Comparison of ENCODE assay signal across 25 cellular contexts in genomic region chr2:114127372-114127771, GRCh38.
DNase-seq lines count a peak whose midpoint lies in the region; ATAC-seq lines count a peak whose summit lies in the region.
"Had no signal": no experiment of that assay in that cellular context is flagged by ENCODE, and none has a peak within 500 bp of the region (broad histone marks: within the 10 kb centered on the region; RNA-seq: fewer than 3 reads in every experiment).

No MANE protein-coding gene starts in this region.

- no peak overlapping the region for H3K4ac ChIP-seq in mesenchymal stem cell (ENCODE audit: low read depth in 1 of 2, low read length in 2 of 2)

- no peak overlapping the region for H2BK12ac ChIP-seq in mesenchymal stem cell (ENCODE audit: low read length in 2 of 2)

- H3K23ac ChIP-seq in mesenchymal stem cell (ENCODE audit: low read length in 2 of 2) = no peak overlapping the region

- H3K27ac ChIP-seq in epithelial cell of prostate (no peak overlapping the region), mesenchymal stem cell (ENCODE audit: low read length, poor library complexity, severe bottlenecking) (no peak overlapping the region)
- H3K27ac ChIP-seq: cardiac muscle cell, lower lobe of right lung, parathyroid adenoma, right atrium auricular region, RWPE1, thoracic aorta, WERI-Rb-1 had no signal

- no peaks in the 10 kb centered on the region for H3K4me1 ChIP-seq in mesenchymal stem cell (ENCODE audit: control insufficient read depth, insufficient read depth, low read depth, low read length)
- H3K4me1 ChIP-seq: lower lobe of right lung, right atrium auricular region had no signal

- no peak overlapping the region for H2BK120ac ChIP-seq in mesenchymal stem cell (ENCODE audit: low read depth, low read length)

- no peak overlapping the region for H3K18ac ChIP-seq in mesenchymal stem cell (ENCODE audit: low read depth in 1 of 2, low read length in 2 of 2)

- no peak overlapping the region for H3K14ac ChIP-seq in mesenchymal stem cell (ENCODE audit: low read length in 2 of 2)

- DNase-seq in GM03348 (ENCODE audit: low spot score) = peak; percentile 62
- peak; percentile 20 for DNase-seq in M059J (ENCODE audit: low read depth)
- peak; percentile 3 for DNase-seq in epithelial cell of prostate (ENCODE audit: low read depth, low spot score)
- DNase-seq in stromal cell of bone marrow (ENCODE audit: low read depth) = peak; percentile 60
- no peak for DNase-seq in stimulated activated CD4-positive, alpha-beta T cell treated with anti-CD3 and anti-CD28 coated beads, Interleukin-2, amount 100 ng/mL, for 24 hours
- no peak for DNase-seq in mesenchymal stem cell
- DNase-seq: activated CD4-positive, alpha-beta T cell treated with anti-CD3 and anti-CD28 coated beads, Interleukin-2, amount 10 ng/mL, durations not matched to agents 7 days and 5 days; activated naive CD4-positive, alpha-beta T cell treated with anti-CD3 and anti-CD28 coated beads for 36 hours; activated T-cell treated with anti-CD3 and anti-CD28 coated beads, Interleukin-2, amount 50 U/mL, for 72 hours; AML-193; amniotic stem cell; CD8-positive, alpha-beta T cell; endodermal cell; H7; lower lobe of right lung; SK-N-SH; stimulated activated CD4-positive, alpha-beta T cell treated with anti-CD3 and anti-CD28 coated beads, Interleukin-4, amount 100 ng/mL, for 4 hours; stimulated activated naive CD4-positive, alpha-beta T cell treated with Interleukin-2 at 50 U/mL for 16 hours; WERI-Rb-1 had no signal

- H3K9me3 ChIP-seq in mesenchymal stem cell (ENCODE audit: control insufficient read depth, low read length) = no peaks in the 10 kb centered on the region
- H3K9me3 ChIP-seq: lower lobe of right lung, right atrium auricular region, SK-N-SH, thoracic aorta had no signal

- ATAC-seq in HG03139 (IDR thresholded peaks at IDR 0.05; ENCODE audit: unreplicated experiment) = no peak
- ATAC-seq: activated T-cell treated with anti-CD3 and anti-CD28 coated beads, Interleukin-2, amount 50 U/mL, for 72 hours; CD8-positive, alpha-beta T cell; lower lobe of right lung had no signal

- no peaks in the 10 kb centered on the region for H3K36me3 ChIP-seq in mesenchymal stem cell (ENCODE audit: control insufficient read depth in 1 of 2, insufficient read depth in 2 of 2, low read depth in 1 of 2, low read length in 2 of 2)
- H3K36me3 ChIP-seq: cardiac muscle cell, lower lobe of right lung, right atrium auricular region, thoracic aorta, WERI-Rb-1 had no signal

- no peaks in the 10 kb centered on the region for H3K27me3 ChIP-seq in mesenchymal stem cell (ENCODE audit: control insufficient read depth in 1 of 2, insufficient read depth in 1 of 2, low read length in 2 of 2)
- H3K27me3 ChIP-seq: cardiac muscle cell, right atrium auricular region had no signal

- H2AFZ ChIP-seq in mesenchymal stem cell (ENCODE audit: low read depth, low read length) = no peak overlapping the region
- H2AFZ ChIP-seq: parathyroid adenoma had no signal

- no peak overlapping the region for H4K8ac ChIP-seq in mesenchymal stem cell (ENCODE audit: low read length)

- no peak overlapping the region for H2BK5ac ChIP-seq in mesenchymal stem cell (ENCODE audit: low read depth, low read length, poor library complexity, severe bottlenecking)

- H3K79me1 ChIP-seq in mesenchymal stem cell (replicated peaks; ENCODE audit: low read length, poor library complexity, severe bottlenecking) = no peaks in the 10 kb centered on the region

- no peak overlapping the region for H2AK5ac ChIP-seq in mesenchymal stem cell (ENCODE audit: low read length, severe bottlenecking)

- no peak overlapping the region for H3K4me2 ChIP-seq in mesenchymal stem cell (ENCODE audit: low read length, poor library complexity, severe bottlenecking)
- H3K4me2 ChIP-seq: SK-N-SH had no signal

- H3K4me3 ChIP-seq in mesenchymal stem cell (ENCODE audit: insufficient read depth in 1 of 2, low read depth in 1 of 2, low read length in 2 of 2) = no peak overlapping the region
- H3K4me3 ChIP-seq: cardiac muscle cell, lower lobe of right lung, right atrium auricular region, thoracic aorta had no signal

- H3K9ac ChIP-seq in mesenchymal stem cell (ENCODE audit: low read length) = no peak overlapping the region
- H3K9ac ChIP-seq: parathyroid adenoma, SK-N-SH had no signal

- no peak overlapping the region for H2BK15ac ChIP-seq in mesenchymal stem cell (ENCODE audit: low read depth, poor library complexity, severe bottlenecking)

- WGBS in mesenchymal stem cell = 48% methylated on average over 2 of the region's 2 CpGs

- H4K91ac ChIP-seq in mesenchymal stem cell (ENCODE audit: low read length) = no peak overlapping the region

Comparison
In these comparisons a context has a peak if more than half of its experiments do, and no peak if none do; other contexts are left out.
1. DNase-seq: peak in GM03348 (single experiment), M059J (single experiment), epithelial cell of prostate (single experiment) and stromal cell of bone marrow (single experiment); none in stimulated activated CD4-positive, alpha-beta T cell treated with anti-CD3 and anti-CD28 coated beads, Interleukin-2, amount 100 ng/mL, for 24 hours (0 of 2) and mesenchymal stem cell (single experiment).